In the genomic region with DNA sequence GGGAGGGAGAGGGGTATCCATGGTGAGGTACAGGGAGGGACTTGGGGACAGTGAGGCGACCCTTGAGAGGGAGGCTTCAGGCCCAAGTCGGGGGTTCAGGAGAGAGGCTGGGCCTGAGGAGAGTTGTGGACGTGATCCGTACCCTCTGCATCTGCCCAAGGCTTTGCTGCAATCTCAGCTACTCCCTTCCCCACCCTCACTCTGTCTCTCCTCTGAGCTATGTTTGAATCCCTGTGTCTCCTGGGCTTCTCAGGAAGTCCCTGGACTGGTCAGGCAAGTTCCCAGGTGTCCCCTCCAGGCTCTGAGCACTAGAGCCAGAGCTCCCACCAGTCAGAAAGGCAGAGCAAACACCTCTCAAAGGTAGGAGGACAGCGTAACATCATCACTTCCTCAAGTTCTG, we compare ENCODE assay signal across 14 cellular contexts. TPM values are rescaled to one million over a fixed set of nuclear protein-coding genes. Genes with fewer than 3 reads are reported as not detected.
DNase-seq lines count a peak whose midpoint lies in the region; TF ChIP-seq lines count a peak whose summit lies in the region.
"Had no signal": no experiment of that assay in that cellular context is flagged by ENCODE, and none has a peak within 500 bp of the region (broad histone marks: within the 10 kb centered on the region; RNA-seq: fewer than 3 reads in every experiment).

No MANE protein-coding gene starts in this region.

- intact Hi-C loops in Caco-2 (cut with micrococcal nuclease; ENCODE audit: unreplicated experiment) = no loop called here
- intact Hi-C loops in activated T-helper 2 cell treated with anti-CD3 and anti-CD28 coated beads, Interferon-gamma antibody, Interleukin-2, Interleukin-4, amounts not matched to agents 10 μg/mL and 5 μg/mL and 100 μg/mL, durations not matched to agents 14 hours and 24 hours and 36 hours (cut with micrococcal nuclease) = no loop called here

- CTCF ChIA-PET in Caco-2 (lab: Charles Lee) = interaction anchor here (0.7 kb wide), 1 partner anchor 70 kb away, joined by 6 read pairs; no protein-coding TSS in a partner anchor
- CTCF ChIA-PET in GM10248 (lab: Yijun Ruan, JAX) = no interaction called here

- H3K4me3 ChIP-seq in Caco-2 (ENCODE audit: low read depth, low read length) = no peak overlapping the region
- H3K4me3 ChIP-seq: upper lobe of left lung had no signal

- H3K9me3 ChIP-seq in Caco-2 = no peaks in the 10 kb centered on the region
- H3K9me3 ChIP-seq: upper lobe of left lung had no signal

- H3K27ac Mint-ChIP-seq in T-helper 1 cell treated with Interleukin-12 subunit alpha and Interleukin-12 subunit beta and Interleukin-4 antibody, amounts not matched to agents 30 μg/mL and 1 μg/mL, for 36 hours = no peak overlapping the region
- H3K27ac Mint-ChIP-seq in Caco-2 (ENCODE audit: unreplicated experiment) = no peak overlapping the region
- no peak overlapping the region for H3K27ac Mint-ChIP-seq in activated T-helper 2 cell treated with anti-CD3 and anti-CD28 coated beads, Interferon-gamma antibody, Interleukin-2, Interleukin-4, amounts not matched to agents 10 μg/mL and 5 μg/mL and 100 μg/mL, durations not matched to agents 14 hours and 24 hours and 36 hours
- H3K27ac Mint-ChIP-seq in nephron progenitor cell = no peak overlapping the region

- no peaks in the 10 kb centered on the region for H3K9me3 Mint-ChIP-seq in T-helper 1 cell treated with Interleukin-12 subunit alpha and Interleukin-12 subunit beta and Interleukin-4 antibody, amounts not matched to agents 30 μg/mL and 1 μg/mL, for 36 hours
- H3K9me3 Mint-ChIP-seq in Caco-2 (ENCODE audit: unreplicated experiment) (no peaks in the 10 kb centered on the region), nephron progenitor cell (no peaks in the 10 kb centered on the region)
- no peaks in the 10 kb centered on the region for H3K9me3 Mint-ChIP-seq in activated T-helper 2 cell treated with anti-CD3 and anti-CD28 coated beads, Interferon-gamma antibody, Interleukin-2, Interleukin-4, amounts not matched to agents 10 μg/mL and 5 μg/mL and 100 μg/mL, durations not matched to agents 14 hours and 24 hours and 36 hours

- peak overlapping the region; percentile 32 for H3K4me3 Mint-ChIP-seq in T-helper 1 cell treated with Interleukin-12 subunit alpha and Interleukin-12 subunit beta and Interleukin-4 antibody, amounts not matched to agents 30 μg/mL and 1 μg/mL, for 36 hours
- H3K4me3 Mint-ChIP-seq in Caco-2 (ENCODE audit: unreplicated experiment) (peak overlapping the region; percentile 89), nephron progenitor cell (peak overlapping the region; percentile 69)
- peak overlapping the region; percentile 41 for H3K4me3 Mint-ChIP-seq in activated T-helper 2 cell treated with anti-CD3 and anti-CD28 coated beads, Interferon-gamma antibody, Interleukin-2, Interleukin-4, amounts not matched to agents 10 μg/mL and 5 μg/mL and 100 μg/mL, durations not matched to agents 14 hours and 24 hours and 36 hours (ENCODE audit: low read depth)

- H3K27me3 ChIP-seq in Caco-2 (replicated peaks; ENCODE audit: control insufficient read depth, insufficient read depth, low read length) = no peaks in the 10 kb centered on the region
- H3K27me3 ChIP-seq: upper lobe of left lung had no signal

- H3K4me1 Mint-ChIP-seq in T-helper 1 cell treated with Interleukin-12 subunit alpha and Interleukin-12 subunit beta and Interleukin-4 antibody, amounts not matched to agents 30 μg/mL and 1 μg/mL, for 36 hours (ENCODE audit: low read depth) = peaks cover 27% of the 10 kb centered on the region
- peaks cover 18% of the 10 kb centered on the region for H3K4me1 Mint-ChIP-seq in Caco-2 (ENCODE audit: low read depth, unreplicated experiment)
- H3K4me1 Mint-ChIP-seq in activated T-helper 2 cell treated with anti-CD3 and anti-CD28 coated beads, Interferon-gamma antibody, Interleukin-2, Interleukin-4, amounts not matched to agents 10 μg/mL and 5 μg/mL and 100 μg/mL, durations not matched to agents 14 hours and 24 hours and 36 hours (ENCODE audit: low read depth) = peaks cover 27% of the 10 kb centered on the region
- peaks cover 45% of the 10 kb centered on the region for H3K4me1 Mint-ChIP-seq in nephron progenitor cell

- POLR2A ChIA-PET in Caco-2 (lab: Charles Lee) = no interaction called here
- POLR2A ChIA-PET in GM10248 (lab: Yijun Ruan, JAX) = interaction anchor here (0.7 kb wide), 1 partner anchor 13 kb away, joined by 5 read pairs; no protein-coding TSS in a partner anchor

- H3K27me3 Mint-ChIP-seq in T-helper 1 cell treated with Interleukin-12 subunit alpha and Interleukin-12 subunit beta and Interleukin-4 antibody, amounts not matched to agents 30 μg/mL and 1 μg/mL, for 36 hours (ENCODE audit: low read depth) = no peaks in the 10 kb centered on the region
- H3K27me3 Mint-ChIP-seq in Caco-2 (ENCODE audit: insufficient read depth, unreplicated experiment) (no peaks in the 10 kb centered on the region), nephron progenitor cell (ENCODE audit: low read depth, poor library complexity) (peaks cover 9% of the 10 kb centered on the region)
- no peaks in the 10 kb centered on the region for H3K27me3 Mint-ChIP-seq in activated T-helper 2 cell treated with anti-CD3 and anti-CD28 coated beads, Interferon-gamma antibody, Interleukin-2, Interleukin-4, amounts not matched to agents 10 μg/mL and 5 μg/mL and 100 μg/mL, durations not matched to agents 14 hours and 24 hours and 36 hours (ENCODE audit: low read depth)

- peaks cover 3% of the 10 kb centered on the region; the same call in 1 of the 2 replicates for H3K4me1 ChIP-seq in Caco-2

- DNase-seq in T-helper 1 cell = no peak
- no peak for DNase-seq in Caco-2
- DNase-seq in activated T-helper 2 cell treated with anti-CD3 and anti-CD28 coated beads, Interferon-gamma antibody, Interleukin-2, Interleukin-4, amounts not matched to agents 10 μg/mL and 5 μg/mL and 100 μg/mL, durations not matched to agents 14 hours and 24 hours and 36 hours (ENCODE audit: low spot score) = no peak
- no peak for DNase-seq in nephron progenitor cell
- DNase-seq in GM10248 (ENCODE audit: extremely low spot score) = no peak
- no peak for DNase-seq in NK-92 (lab: John Stamatoyannopoulos, UW; ENCODE audit: unreplicated experiment)
- DNase-seq in stimulated activated CD4-positive, alpha-beta T cell treated with anti-CD3 and anti-CD28 coated beads, Interleukin-2, amount 100 ng/mL, for 24 hours = no peak
- DNase-seq: caudate nucleus, KG1, NCI-H1694 treated with DMSO at 0.1 percent for 48 hours, NCI-H526 treated with DMSO at 0.1 percent for 48 hours, nucleus accumbens, upper lobe of left lung had no signal

- TF ChIP-seq CTCF in Caco-2 (IDR thresholded peaks at IDR 0.05; ENCODE audit: insufficient read depth in 1 of 2, low read depth in 1 of 2, low read length in 1 of 2, severe bottlenecking in 1 of 2, unreplicated experiment in 1 of 2) = no peak
- no peak for TF ChIP-seq CTCF in nephron progenitor cell (IDR thresholded peaks at IDR 0.05)
- TF ChIP-seq CTCF in GM10248 (IDR thresholded peaks at IDR 0.05; ENCODE audit: control extremely low read depth, extremely low read depth, low read depth, missing control alignments) = no peak

- no peaks in the 10 kb centered on the region for H3K36me3 ChIP-seq in Caco-2 (ENCODE audit: control insufficient read depth, insufficient read depth, low read length)

- no TSS peak for BruUV-seq in Caco-2 (replicated peaks; lab: Mats Ljungman, UMichigan)

- H3K36me3 Mint-ChIP-seq in T-helper 1 cell treated with Interleukin-12 subunit alpha and Interleukin-12 subunit beta and Interleukin-4 antibody, amounts not matched to agents 30 μg/mL and 1 μg/mL, for 36 hours (ENCODE audit: low read depth) = peaks cover 19% of the 10 kb centered on the region
- H3K36me3 Mint-ChIP-seq in Caco-2 (ENCODE audit: insufficient read depth, unreplicated experiment) (peaks cover 32% of the 10 kb centered on the region), nephron progenitor cell (ENCODE audit: low read depth) (peaks cover 10% of the 10 kb centered on the region)
- peaks cover 19% of the 10 kb centered on the region for H3K36me3 Mint-ChIP-seq in activated T-helper 2 cell treated with anti-CD3 and anti-CD28 coated beads, Interferon-gamma antibody, Interleukin-2, Interleukin-4, amounts not matched to agents 10 μg/mL and 5 μg/mL and 100 μg/mL, durations not matched to agents 14 hours and 24 hours and 36 hours (ENCODE audit: low read depth)

RNA-seq across cellular contexts. Expression of gene LIN37, which starts 1.8 kb away (rescaled TPM):
- total RNA-seq in Caco-2 (2022) = 8.1 and 10.2 TPM in 2 replicates
- 9.9 and 10.0 TPM in 2 replicates for total RNA-seq in activated T-helper 2 cell treated with anti-CD3 and anti-CD28 coated beads, Interferon-gamma antibody, Interleukin-2, Interleukin-4, amounts not matched to agents 10 μg/mL and 5 μg/mL and 100 μg/mL, durations not matched to agents 14 hours and 24 hours and 36 hours

RNA-seq across cellular contexts. Expression of gene PSENEN, which starts 4.7 kb away (rescaled TPM):
- 70.2 and 70.5 TPM in 2 replicates for total RNA-seq in Caco-2 (2022)
- total RNA-seq in activated T-helper 2 cell treated with anti-CD3 and anti-CD28 coated beads, Interferon-gamma antibody, Interleukin-2, Interleukin-4, amounts not matched to agents 10 μg/mL and 5 μg/mL and 100 μg/mL, durations not matched to agents 14 hours and 24 hours and 36 hours = 45.1 and 46.9 TPM in 2 replicates

RNA-seq across cellular contexts. Expression of gene U2AF1L4, which starts 4.9 kb away (rescaled TPM):
- total RNA-seq in Caco-2 (2022) = 21.3 and 24.6 TPM in 2 replicates
- total RNA-seq in activated T-helper 2 cell treated with anti-CD3 and anti-CD28 coated beads, Interferon-gamma antibody, Interleukin-2, Interleukin-4, amounts not matched to agents 10 μg/mL and 5 μg/mL and 100 μg/mL, durations not matched to agents 14 hours and 24 hours and 36 hours = 27.4 and 30.8 TPM in 2 replicates

RNA-seq across cellular contexts. Expression of gene HSPB6, which starts 6.7 kb away (rescaled TPM):
- total RNA-seq in Caco-2 (2022) = 0.48 and 0.81 TPM in 2 replicates
- total RNA-seq in activated T-helper 2 cell treated with anti-CD3 and anti-CD28 coated beads, Interferon-gamma antibody, Interleukin-2, Interleukin-4, amounts not matched to agents 10 μg/mL and 5 μg/mL and 100 μg/mL, durations not matched to agents 14 hours and 24 hours and 36 hours = 0.14 and 0.21 TPM in 2 replicates

RNA-seq across cellular contexts. Expression of gene PROSER3, which starts 7.8 kb away (rescaled TPM):
- 34.6 and 37.0 TPM in 2 replicates for total RNA-seq in Caco-2 (2022)
- total RNA-seq in activated T-helper 2 cell treated with anti-CD3 and anti-CD28 coated beads, Interferon-gamma antibody, Interleukin-2, Interleukin-4, amounts not matched to agents 10 μg/mL and 5 μg/mL and 100 μg/mL, durations not matched to agents 14 hours and 24 hours and 36 hours = 40.1 and 41.2 TPM in 2 replicates

Comparison
In these comparisons a context has a peak if more than half of its experiments do, and no peak if none do; other contexts are left out.
1. H3K4me3 Mint-ChIP-seq: peak in every context shown above with its lines; median percentile 89 in Caco-2; 69 in nephron progenitor cell; 41 in activated T-helper 2 cell treated with anti-CD3 and anti-CD28 coated beads, Interferon-gamma antibody, Interleukin-2, Interleukin-4, amounts not matched to agents 10 μg/mL and 5 μg/mL and 100 μg/mL, durations not matched to agents 14 hours and 24 hours and 36 hours; 32 in T-helper 1 cell treated with Interleukin-12 subunit alpha and Interleukin-12 subunit beta and Interleukin-4 antibody, amounts not matched to agents 30 μg/mL and 1 μg/mL, for 36 hours.